ENCODE assay signal across 8 cellular contexts in the genomic region with DNA sequence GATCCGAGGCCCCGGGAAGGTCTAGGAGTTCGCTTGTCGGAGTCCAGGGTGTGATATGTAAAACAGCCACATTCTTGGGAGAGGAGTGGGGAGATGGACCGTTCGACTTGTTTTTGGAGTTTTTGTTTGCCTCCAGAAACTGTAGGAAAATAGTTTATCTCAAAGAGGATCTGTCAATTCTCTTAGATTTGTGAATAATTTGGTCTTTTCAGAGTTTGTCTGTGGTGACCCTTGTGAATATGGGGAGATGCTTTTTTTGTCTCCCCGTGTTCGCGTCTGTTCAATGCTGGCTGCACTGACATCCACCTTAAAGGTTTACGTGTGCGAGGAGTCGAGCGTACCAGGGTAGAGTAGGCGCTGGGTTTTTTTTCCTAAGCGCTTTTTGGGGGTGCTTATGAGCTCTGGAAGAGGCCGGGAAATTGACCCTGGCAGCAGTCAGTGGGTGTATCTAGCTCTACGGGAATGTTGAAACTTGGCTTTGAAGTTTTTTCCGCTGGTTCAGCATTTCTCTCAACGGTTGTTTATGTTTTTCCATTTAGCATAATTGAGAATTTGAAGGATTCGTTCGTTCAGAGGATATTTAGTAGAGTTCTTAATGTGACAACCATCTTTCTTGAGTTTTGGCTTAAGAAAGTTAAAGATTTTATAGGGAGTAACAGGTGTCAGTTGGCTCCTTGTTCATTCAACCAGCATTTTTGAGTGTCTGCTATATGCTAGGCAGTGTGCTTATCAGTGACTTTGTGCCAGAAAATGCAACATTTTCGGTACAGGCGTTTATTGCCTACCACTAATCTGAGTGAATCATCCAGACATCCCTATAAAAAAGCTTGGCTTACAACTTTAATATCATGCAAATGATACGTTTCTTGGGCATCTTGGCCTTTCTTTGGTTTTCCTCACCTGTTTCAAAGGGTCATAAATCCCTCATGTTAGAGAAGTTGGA. TPM values are rescaled to one million over a fixed set of nuclear protein-coding genes. Genes with fewer than 3 reads are reported as not detected.
A peak's percentile ranks its signal among the peaks of the same experiment; 100 is the strongest.
DNase-seq lines count a peak whose midpoint lies in the region; ATAC-seq and TF ChIP-seq lines count a peak whose summit lies in the region.

No MANE protein-coding gene starts in this region.

- intact Hi-C loops in A673 (cut with micrococcal nuclease; ENCODE audit: unreplicated experiment) (loop anchor here (10.0 kb wide), 2 partner anchors 123 to 163 kb away; no protein-coding TSS in a partner anchor), HCT116 (cut with micrococcal nuclease) (loop anchor here (1.0 kb wide), 1 partner anchor 162 kb away; no protein-coding TSS in a partner anchor)

- ATAC-seq in HCT116 (peak; percentile 27; the same call in 1 of the 2 replicates), HG03045 (IDR thresholded peaks at IDR 0.05; ENCODE audit: unreplicated experiment) (no peak)

- TF ChIP-seq CTCF in A673 (conservative IDR thresholded peaks at IDR 0.05; ENCODE audit: low read depth, low read length) (no peak), HCT116 (IDR thresholded peaks at IDR 0.05 in 2 of 3, conservative IDR thresholded peaks at IDR 0.05 in 1 of 3; ENCODE audit: borderline replicate concordance in 1 of 3, insufficient read depth in 1 of 3, low read depth in 2 of 3, low read length in 2 of 3) (no peak)

- H3K4me1 ChIP-seq in A673 (ENCODE audit: insufficient read depth, low read length, poor library complexity, severe bottlenecking) (peaks cover 10% of the 10 kb centered on the region), HCT116 (ENCODE audit: control insufficient read depth in 1 of 2, insufficient read depth in 2 of 2, low read length in 2 of 2) (peaks cover 4 to 35% of the 10 kb centered on the region in 2 experiments; a peak in 3 of 4 replicates)

- CTCF ChIA-PET in A673 (lab: Charles Lee): interaction anchor here (0.5 kb wide), 1 partner anchor 553 kb away, joined by 6 read pairs; no protein-coding TSS in a partner anchor
- CTCF ChIA-PET in HCT116 (lab: Charles Lee): interaction anchor here (1.3 kb wide), 1 partner anchor 252 kb away, joined by 4 read pairs; no protein-coding TSS in a partner anchor

- peak overlapping the region; percentile 97 to 100 (median 99) for H3K27ac Mint-ChIP-seq in immature natural killer cell

- H3K27me3 ChIP-seq in A673 (replicated peaks; ENCODE audit: insufficient read depth, low read depth, low read length, poor library complexity) (no peaks in the 10 kb centered on the region), HCT116 (ENCODE audit: insufficient read depth, low read length) (no peaks in the 10 kb centered on the region)

- H3K27ac ChIP-seq in A673 (ENCODE audit: low read depth, low read length, poor library complexity, severe bottlenecking): peak overlapping the region; percentile 93
- peak overlapping the region; percentile 92 for H3K27ac ChIP-seq in HCT116 (ENCODE audit: low read depth, low read length)

- H3K4me3 ChIP-seq in A673 (ENCODE audit: low read depth, low read length, poor library complexity, severe bottlenecking) (peak overlapping the region; percentile 87), HCT116 (replicated peaks in 1 of 2; ENCODE audit: low read depth in 1 of 2, low read length in 2 of 2) (peak overlapping the region; percentile 61 to 96)

- DNase-seq in A673 (ENCODE audit: low spot score): no peak
- DNase-seq in HCT116 (ENCODE audit: low read depth, low spot score): no peak
- peak; percentile 72 for DNase-seq in amniotic epithelial cell (ENCODE audit: low read depth)
- DNase-seq in immature natural killer cell: no peak
- peak; percentile 32 for DNase-seq in superior temporal gyrus (ENCODE audit: extremely low spot score)
- no peak for DNase-seq in NCI-H524 treated with DMSO at 0.1 percent for 48 hours (lab: John Stamatoyannopoulos, UW)
- no peak for DNase-seq in DMS153 (lab: John Stamatoyannopoulos, UW)

- H3K79me2 ChIP-seq in HCT116 (ENCODE audit: insufficient read depth, low read length): peaks cover 58% of the 10 kb centered on the region

- H3K36me3 Mint-ChIP-seq in immature natural killer cell: peaks cover 3 to 4% (median 4%) of the 10 kb centered on the region in 3 donors

- H3K9ac ChIP-seq in HCT116 (ENCODE audit: low read length): peak overlapping the region; percentile 99

- peaks cover 47 to 52% of the 10 kb centered on the region in 2 donors for H3K4me1 Mint-ChIP-seq in immature natural killer cell

- no peaks in the 10 kb centered on the region for H3K9me3 Mint-ChIP-seq in immature natural killer cell

- POLR2A ChIA-PET in A673 (lab: Charles Lee; ENCODE audit: low non-redundant PET) (no interaction called here), HCT116 (lab: Charles Lee) (interaction anchor here (1.6 kb wide), 1 partner anchor 20 kb away, joined by 4 read pairs; no protein-coding TSS in a partner anchor)

- TSS peak; percentile 39 for BruUV-seq in A673 (replicated peaks; lab: Mats Ljungman, UMichigan)
- BruUV-seq in HCT116 (replicated peaks; lab: Mats Ljungman, UMichigan): no TSS peak

- peak overlapping the region; percentile 90 to 99 (median 98) for H3K4me3 Mint-ChIP-seq in immature natural killer cell

- RAD21 ChIA-PET in HCT116 (lab: Charles Lee; ENCODE audit: low non-redundant PET in 1 of 2, low total read pairs in 2 of 2, uncharacterized antibody in 2 of 2, unreplicated experiment in 2 of 2): no interaction called here

- H3K9me3 ChIP-seq in A673 (ENCODE audit: low read depth, low read length, poor library complexity, severe bottlenecking): no peaks in the 10 kb centered on the region
- H3K9me3 ChIP-seq in HCT116 (ENCODE audit: control insufficient read depth in 1 of 2, insufficient read depth in 1 of 2, low read depth in 1 of 2, low read length in 2 of 2): no peaks in the 10 kb centered on the region

- H3K36me3 ChIP-seq in A673 (ENCODE audit: insufficient read depth, low read length, poor library complexity, severe bottlenecking) (no peaks in the 10 kb centered on the region), HCT116 (ENCODE audit: control insufficient read depth in 1 of 2, insufficient read depth in 2 of 2, low read length in 2 of 2) (no peaks in the 10 kb centered on the region)

- no peak for TF ChIP-seq RAD21 in HCT116 (IDR thresholded peaks at IDR 0.05; ENCODE audit: low read depth)

- peak overlapping the region; percentile 87 for H3K4me2 ChIP-seq in HCT116 (ENCODE audit: low read length)

- peaks cover 0 to 13% (median 4%) of the 10 kb centered on the region in 3 donors for H3K27me3 Mint-ChIP-seq in immature natural killer cell (ENCODE audit: low read depth in 3 of 3)

- no peak overlapping the region for H2AFZ ChIP-seq in HCT116 (ENCODE audit: low read depth, low read length, poor library complexity, severe bottlenecking)

- peaks cover 9% of the 10 kb centered on the region; the same call in 1 of the 2 replicates for H4K20me1 ChIP-seq in HCT116 (ENCODE audit: insufficient read depth)

- no peak for TF ChIP-seq POLR2A in HCT116 (IDR thresholded peaks at IDR 0.05; ENCODE audit: borderline replicate concordance, extremely low read depth, insufficient read depth, insufficient read length)

- H3K9me2 ChIP-seq in HCT116 (ENCODE audit: insufficient read depth): no peaks in the 10 kb centered on the region

TF ChIP-seq in HCT116, 20 proteins besides CTCF, POLR2A, EP300 and RAD21:
- no peak for TF ChIP-seq SIN3A (IDR thresholded peaks at IDR 0.05; ENCODE audit: low read depth)
- TF ChIP-seq TCF7L2 (IDR thresholded peaks at IDR 0.05; ENCODE audit: borderline replicate concordance, extremely low read depth, insufficient read depth, insufficient read length): peak; percentile 28

RNA-seq across cellular contexts. Expression of a gene that starts 1.2 kb away (rescaled TPM):
- total RNA-seq in A673 (2021) (174 and 187 TPM in 2 replicates), HCT116 (2021; ENCODE audit: unreplicated experiment) (141 TPM)
- 99.1 and 101 TPM in 2 replicates for polyA plus RNA-seq in HCT116 (2012)
- 10 to 100 TPM; 55.8 to 81.5 (median 80.7) TPM for polyA plus RNA-seq in immature natural killer cell

RNA-seq across cellular contexts. Expression of a gene that starts 16.0 kb away (rescaled TPM):
- 19.5 and 21.1 TPM in 2 replicates for total RNA-seq in A673 (2021)
- 20.6 TPM for total RNA-seq in HCT116 (2021; ENCODE audit: unreplicated experiment)
- 16.0 and 19.7 TPM in 2 replicates for polyA plus RNA-seq in HCT116 (2012)
- 10 to 100 TPM; 12.2 to 26.2 (median 24.7) TPM for polyA plus RNA-seq in immature natural killer cell

Comparison
In these comparisons a context has a peak if more than half of its experiments do, and no peak if none do; other contexts are left out.
1. DNase-seq: peak in amniotic epithelial cell (single experiment) and superior temporal gyrus (single experiment); none in A673 (single experiment), HCT116 (single experiment), immature natural killer cell (0 of 3), NCI-H524 treated with DMSO at 0.1 percent for 48 hours (single experiment) and DMS153 (single experiment).